In genomic region chr13:66995366-66995663, GRCh38 we compare ENCODE assay signal across 11 cellular contexts.
A peak's percentile ranks its signal among the peaks of the same experiment; 100 is the strongest.
DNase-seq lines count a peak whose midpoint lies in the region; ATAC-seq and TF ChIP-seq lines count a peak whose summit lies in the region.
"Had no signal": no experiment of that assay in that cellular context is flagged by ENCODE, and none has a peak within 500 bp of the region (broad histone marks: within the 10 kb centered on the region; RNA-seq: fewer than 3 reads in every experiment).

No MANE protein-coding gene starts in this region.

- no peaks in the 10 kb centered on the region for H3K79me2 ChIP-seq in SK-N-SH (ENCODE audit: insufficient read depth)

- no peaks in the 10 kb centered on the region for H4K20me1 ChIP-seq in SK-N-SH (ENCODE audit: insufficient read depth)

- H3K36me3 ChIP-seq in A673 (ENCODE audit: insufficient read depth, low read length, poor library complexity, severe bottlenecking) (no peaks in the 10 kb centered on the region), SK-N-SH (replicated peaks in 1 of 2; ENCODE audit: control insufficient read depth in 1 of 2, insufficient read depth in 2 of 2, low read length in 1 of 2) (no peaks in the 10 kb centered on the region)
- H3K36me3 ChIP-seq: gastrocnemius medialis had no signal

- TF ChIP-seq RAD21 in SK-N-SH (IDR thresholded peaks at IDR 0.05; ENCODE audit: low read length), result no peak

- POLR2A ChIA-PET in activated CD4-positive, alpha-beta T cell treated with anti-CD3 and anti-CD28 coated beads for 36 hours (lab: Charles Lee), result no interaction called here
- POLR2A ChIA-PET in A673 (lab: Charles Lee; ENCODE audit: low non-redundant PET) (no interaction called here), SK-N-SH (lab: Yijun Ruan, JAX) (no interaction called here)

- H3K4me3 ChIP-seq in A673 (ENCODE audit: low read depth, low read length, poor library complexity, severe bottlenecking) (no peak overlapping the region), SK-N-SH (ENCODE audit: low read depth in 2 of 2, low read length in 1 of 2) (no peak overlapping the region)
- H3K4me3 ChIP-seq: gastrocnemius medialis, GM23338 had no signal

- H3K9me2 ChIP-seq in SK-N-SH, result no peaks in the 10 kb centered on the region

- TF ChIP-seq CTCF in A673 (conservative IDR thresholded peaks at IDR 0.05; ENCODE audit: low read depth, low read length) (no peak), SK-N-SH (IDR thresholded peaks at IDR 0.05) (no peak), mesothelial cell of epicardium (IDR thresholded peaks at IDR 0.05; ENCODE audit: unreplicated experiment) (no peak)

- peak; percentile 1 for DNase-seq in fibroblast of gingiva (ENCODE audit: low read depth)
- DNase-seq in activated CD4-positive, alpha-beta T cell treated with anti-CD3 and anti-CD28 coated beads for 36 hours, result no peak
- no peak for DNase-seq in A673 (ENCODE audit: low spot score)
- DNase-seq in SK-N-SH, result no peak
- DNase-seq in mesothelial cell of epicardium (ENCODE audit: low spot score in 2 of 2, unreplicated experiment in 2 of 2), result no peak
- DNase-seq: gastrocnemius medialis, mesendoderm had no signal

- CTCF ChIA-PET in activated CD4-positive, alpha-beta T cell treated with anti-CD3 and anti-CD28 coated beads for 36 hours (lab: Charles Lee), result no interaction called here
- CTCF ChIA-PET in A673 (lab: Charles Lee) (no interaction called here), SK-N-SH (lab: Yijun Ruan, JAX) (no interaction called here)

- no peak overlapping the region for H3K4me3 Mint-ChIP-seq in activated CD4-positive, alpha-beta T cell treated with anti-CD3 and anti-CD28 coated beads for 36 hours
- no peak overlapping the region for H3K4me3 Mint-ChIP-seq in mesothelial cell of epicardium
- H3K4me3 Mint-ChIP-seq: GM23338 had no signal

- no peaks in the 10 kb centered on the region for H3K9me3 Mint-ChIP-seq in activated CD4-positive, alpha-beta T cell treated with anti-CD3 and anti-CD28 coated beads for 36 hours (ENCODE audit: low read depth)
- H3K9me3 Mint-ChIP-seq in mesothelial cell of epicardium, result peaks cover 4% of the 10 kb centered on the region
- H3K9me3 Mint-ChIP-seq: GM23338 had no signal

- H3K27ac Mint-ChIP-seq in activated CD4-positive, alpha-beta T cell treated with anti-CD3 and anti-CD28 coated beads for 36 hours, result no peak overlapping the region
- H3K27ac Mint-ChIP-seq in mesothelial cell of epicardium, result no peak overlapping the region
- H3K27ac Mint-ChIP-seq: GM23338 had no signal

- H3K4me1 Mint-ChIP-seq in activated CD4-positive, alpha-beta T cell treated with anti-CD3 and anti-CD28 coated beads for 36 hours, result peaks cover 4% of the 10 kb centered on the region
- peaks cover 24% of the 10 kb centered on the region for H3K4me1 Mint-ChIP-seq in mesothelial cell of epicardium

- no peak for TF ChIP-seq EP300 in SK-N-SH (IDR thresholded peaks at IDR 0.05; ENCODE audit: borderline replicate concordance in 1 of 2, low read depth in 1 of 2, low read length in 1 of 2)

- no peaks in the 10 kb centered on the region for H3K36me3 Mint-ChIP-seq in activated CD4-positive, alpha-beta T cell treated with anti-CD3 and anti-CD28 coated beads for 36 hours (ENCODE audit: low read depth)
- no peaks in the 10 kb centered on the region for H3K36me3 Mint-ChIP-seq in mesothelial cell of epicardium

- H3K27ac ChIP-seq in A673 (ENCODE audit: low read depth, low read length, poor library complexity, severe bottlenecking) (no peak overlapping the region), SK-N-SH (ENCODE audit: low read depth in 2 of 2, low read length in 1 of 2) (no peak overlapping the region)
- H3K27ac ChIP-seq: gastrocnemius medialis had no signal

- H3K4me1 ChIP-seq in A673 (ENCODE audit: insufficient read depth, low read length, poor library complexity, severe bottlenecking), result no peaks in the 10 kb centered on the region
- H3K4me1 ChIP-seq in SK-N-SH (ENCODE audit: control insufficient read depth in 1 of 2, insufficient read depth in 2 of 2, low read depth in 1 of 2, low read length in 1 of 2), result no peaks in the 10 kb centered on the region; a peak in 1 of 4 replicates
- H3K4me1 ChIP-seq: gastrocnemius medialis had no signal

- H3K27me3 ChIP-seq in A673 (replicated peaks; ENCODE audit: insufficient read depth, low read depth, low read length, poor library complexity) (peaks cover 62% of the 10 kb centered on the region), SK-N-SH (ENCODE audit: insufficient read depth) (no peaks in the 10 kb centered on the region)
- H3K27me3 ChIP-seq: gastrocnemius medialis had no signal

- H3K9me3 ChIP-seq in A673 (ENCODE audit: low read depth, low read length, poor library complexity, severe bottlenecking) (no peaks in the 10 kb centered on the region), SK-N-SH (no peaks in the 10 kb centered on the region)
- H3K9me3 ChIP-seq: gastrocnemius medialis had no signal

- intact Hi-C loops in activated CD4-positive, alpha-beta T cell treated with anti-CD3 and anti-CD28 coated beads for 36 hours (cut with DNase I, micrococcal nuclease), result no loop called here
- intact Hi-C loops in A673 (cut with micrococcal nuclease; ENCODE audit: unreplicated experiment), result no loop called here

- H3F3A ChIP-seq in SK-N-SH (replicated peaks; ENCODE audit: insufficient read depth), result no peaks in the 10 kb centered on the region

- H3K9ac ChIP-seq in SK-N-SH, result no peak overlapping the region

- no peaks in the 10 kb centered on the region for H3K27me3 Mint-ChIP-seq in activated CD4-positive, alpha-beta T cell treated with anti-CD3 and anti-CD28 coated beads for 36 hours
- H3K27me3 Mint-ChIP-seq in mesothelial cell of epicardium (ENCODE audit: low read depth), result no peaks in the 10 kb centered on the region

- ATAC-seq in GM18511 (IDR thresholded peaks at IDR 0.05; ENCODE audit: unreplicated experiment) (peak; percentile 67), GM21576 (IDR thresholded peaks at IDR 0.05; ENCODE audit: unreplicated experiment) (peak; percentile 67), HG03280 (IDR thresholded peaks at IDR 0.05; ENCODE audit: unreplicated experiment) (peak; percentile 67)
- ATAC-seq in activated CD4-positive, alpha-beta T cell treated with anti-CD3 and anti-CD28 coated beads for 36 hours, result no peak
- ATAC-seq: gastrocnemius medialis, GM23338 had no signal

- no TSS peak for BruUV-seq in A673 (replicated peaks; lab: Mats Ljungman, UMichigan)

- 100% methylated on average over 1 of the region's 1 CpG for WGBS in SK-N-SH (ENCODE audit: low lambda C conversion rate)

- no peak overlapping the region for H2AFZ ChIP-seq in SK-N-SH (ENCODE audit: low read depth)

- no peak overlapping the region for H3K4me2 ChIP-seq in SK-N-SH
- H3K4me2 ChIP-seq: GM23338 had no signal

TF ChIP-seq in SK-N-SH, 30 proteins besides CTCF, POLR2A, EP300 and RAD21:
- TF ChIP-seq PBX3 (IDR thresholded peaks at IDR 0.05), result no peak
